ENCODE assay signal across 8 cellular contexts in the genomic region with DNA sequence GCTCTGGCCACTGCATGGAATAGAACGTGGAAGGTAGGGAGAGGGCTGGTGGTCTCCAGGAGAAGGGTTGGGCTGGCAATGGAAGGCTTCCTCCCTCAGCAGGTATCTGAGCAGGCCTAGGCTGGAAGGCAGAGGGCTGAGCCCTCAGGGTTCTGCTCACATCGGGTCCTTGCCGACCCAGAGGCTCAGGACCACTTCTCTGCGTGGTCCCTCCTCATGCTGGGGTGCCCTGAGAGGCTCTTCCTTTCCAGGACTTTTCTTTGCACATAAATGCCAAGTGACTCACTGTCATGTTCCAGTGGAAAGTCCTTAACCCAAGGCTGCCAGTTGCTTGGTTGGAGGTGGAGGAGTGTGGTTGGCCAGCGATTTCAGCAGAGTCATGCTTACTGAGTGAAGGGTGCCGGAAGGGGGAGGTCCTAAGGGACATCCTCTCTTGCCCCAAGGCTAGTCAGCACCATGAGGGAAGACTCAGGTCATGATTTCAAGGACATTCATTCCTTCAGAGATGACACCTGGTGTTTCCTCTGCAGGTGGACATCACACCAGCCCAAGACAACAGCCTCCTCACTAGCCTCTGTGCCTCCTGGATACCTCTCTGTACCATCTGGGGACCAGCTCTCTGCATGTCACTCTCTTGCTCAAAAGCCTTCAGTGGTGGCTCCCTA. TPM values are rescaled to one million over a fixed set of nuclear protein-coding genes. Genes with fewer than 3 reads are reported as not detected.
A peak's percentile ranks its signal among the peaks of the same experiment; 100 is the strongest.
DNase-seq lines count a peak whose midpoint lies in the region; TF ChIP-seq lines count a peak whose summit lies in the region.

No MANE protein-coding gene starts in this region.

- TF ChIP-seq CTCF in AG09309 (IDR thresholded peaks at IDR 0.05; ENCODE audit: control insufficient read depth, insufficient read depth, low read depth, low read length, missing control alignments) (no peak), smooth muscle cell (IDR thresholded peaks at IDR 0.05; ENCODE audit: borderline replicate concordance, insufficient read depth, poor library complexity, severe bottlenecking) (no peak), Peyer's patch (IDR thresholded peaks at IDR 0.05) (no peak)

- no peak overlapping the region for H3K9ac ChIP-seq in smooth muscle cell (ENCODE audit: low read depth)

- H3K36me3 ChIP-seq in smooth muscle cell (ENCODE audit: low read depth) (no peaks in the 10 kb centered on the region), Peyer's patch (peaks cover 0 to 31% (median 0%) of the 10 kb centered on the region in 3 donors)

- no peak overlapping the region for H3K4me3 ChIP-seq in AG09309 (ENCODE audit: control insufficient read depth, low read depth, low read length)
- H3K4me3 ChIP-seq in smooth muscle cell = no peak overlapping the region
- no peak overlapping the region for H3K4me3 ChIP-seq in Peyer's patch

- H3K9me3 ChIP-seq in smooth muscle cell (replicated peaks; ENCODE audit: low read depth) (no peaks in the 10 kb centered on the region), Peyer's patch (no peaks in the 10 kb centered on the region)

- peak overlapping the region; percentile 23 for H3K4me2 ChIP-seq in smooth muscle cell

- peak; percentile 83 for DNase-seq in AG09309 (ENCODE audit: low read depth)
- DNase-seq in H4 (ENCODE audit: low spot score) = peak; percentile 98
- DNase-seq in SKM-1 (lab: John Stamatoyannopoulos, UW; ENCODE audit: unreplicated experiment) = peak; percentile 80
- peak; percentile 88 for DNase-seq in fibroblast of peridontal ligament (ENCODE audit: extremely low read depth)
- DNase-seq in smooth muscle cell (lab: John Stamatoyannopoulos, UW; ENCODE audit: unreplicated experiment) = no peak
- no peak for DNase-seq in Peyer's patch
- DNase-seq in substantia nigra (lab: John Stamatoyannopoulos, UW) = no peak
- no peak for DNase-seq in central memory CD4-positive, alpha-beta T cell

- 67% methylated on average over 6 of the region's 6 CpGs for WGBS in smooth muscle cell (ENCODE audit: low lambda C conversion rate)

- H3K27ac ChIP-seq in smooth muscle cell (ENCODE audit: low read depth) (peak overlapping the region; percentile 42), Peyer's patch (peak overlapping the region in 1 of 4 donors; percentile 13), substantia nigra (ENCODE audit: low read depth, low read length, poor library complexity, severe bottlenecking) (no peak overlapping the region)

- H3K27me3 ChIP-seq in smooth muscle cell (ENCODE audit: low read depth) = no peaks in the 10 kb centered on the region
- H3K27me3 ChIP-seq in Peyer's patch = no peaks in the 10 kb centered on the region

- H4K20me1 ChIP-seq in smooth muscle cell (ENCODE audit: low read depth) = peaks cover 14% of the 10 kb centered on the region

- H3K4me1 ChIP-seq in smooth muscle cell (ENCODE audit: low read depth) = peaks cover 23% of the 10 kb centered on the region
- peaks cover 0 to 20% (median 4%) of the 10 kb centered on the region in 4 donors for H3K4me1 ChIP-seq in Peyer's patch

- no peak overlapping the region for H2AFZ ChIP-seq in smooth muscle cell (ENCODE audit: low read depth)

- TF ChIP-seq POLR2A in Peyer's patch (IDR thresholded peaks at IDR 0.05) = no peak

- peaks cover 4% of the 10 kb centered on the region for H3F3A ChIP-seq in smooth muscle cell (ENCODE audit: low read depth)

- H3K79me2 ChIP-seq in smooth muscle cell (ENCODE audit: low read depth) = peaks cover 32% of the 10 kb centered on the region

RNA-seq across cellular contexts. Expression of gene SLC6A6, which starts 8.2 kb away (rescaled TPM):
- total RNA-seq in H4 (2014; rRNA removed; shearing (Covaris generic)) = 24.4 and 29.8 TPM in 2 replicates
- total RNA-seq in smooth muscle cell (11.7 and 13.9 TPM in 2 replicates), Peyer's patch (100 to 1,000 TPM in 3 of 4 donors, 10 to 100 TPM in 1; 61.1 to 190 (median 150) TPM)
- polyA plus RNA-seq in smooth muscle cell = 8.5 and 9.4 TPM in 2 replicates

Comparison
In these comparisons a context has a peak if more than half of its experiments do, and no peak if none do; other contexts are left out.
1. DNase-seq: peak in AG09309 (single experiment), H4 (single experiment), SKM-1 (single experiment) and fibroblast of peridontal ligament (single experiment); none in smooth muscle cell (single experiment), Peyer's patch (0 of 3), substantia nigra (0 of 49) and central memory CD4-positive, alpha-beta T cell (single experiment).